In genomic region chr2:79938648-79939047, GRCh38 we compare ENCODE assay signal across 26 cellular contexts.
"Had no signal": no experiment of that assay in that cellular context is flagged by ENCODE, and none has a peak within 500 bp of the region (broad histone marks: within the 10 kb centered on the region; RNA-seq: fewer than 3 reads in every experiment).

No MANE protein-coding gene starts in this region.

- H3K9me3 ChIP-seq: stomach, suprapubic skin, testis, thoracic aorta, thyroid gland, tibial artery, tibial nerve, transverse colon, upper lobe of left lung, upper lobe of right lung, uterus, vagina had no signal

- ATAC-seq: stimulated activated effector memory CD8-positive, alpha-beta T cell treated with anti-CD3 and anti-CD28 coated beads, Interleukin-12 subunit alpha, Interleukin-12 subunit beta, amount 100 ng/mL, for 72 hours; stimulated activated memory B cell treated with anti-CD40 and anti-IgM and Interleukin-4, amounts not matched to agents 10 μg/mL and 1 μg/mL and 100 μg/mL, for 72 hours; stimulated activated naive B cell treated with anti-CD40 and anti-IgM and Interleukin-4, amounts not matched to agents 10 μg/mL and 1 μg/mL and 100 μg/mL, for 72 hours; stimulated activated naive CD8-positive, alpha-beta T cell treated with anti-CD3 and anti-CD28 coated beads, Interleukin-15, amount 100 ng/mL, for 72 hours; stimulated activated naive CD8-positive, alpha-beta T cell treated with anti-CD3 and anti-CD28 coated beads, Interleukin-15, Interleukin-2, amounts not matched to agents 100 U/mL and 50 U/mL, for 24 hours; upper lobe of right lung had no signal

- H3K27ac ChIP-seq: stomach, suprapubic skin, testis, thoracic aorta, thyroid gland, tibial artery, tibial nerve, transverse colon, upper lobe of left lung, upper lobe of right lung, uterus, vagina had no signal

- H3K4me1 ChIP-seq: suprapubic skin, thyroid gland, upper lobe of right lung, uterus, vagina had no signal

- H3K36me3 ChIP-seq: stomach, suprapubic skin, thoracic aorta, thyroid gland, tibial artery, tibial nerve, transverse colon, upper lobe of left lung, upper lobe of right lung, uterus, vagina had no signal

- H3K4me3 ChIP-seq: stomach, suprapubic skin, testis, thoracic aorta, thyroid gland, tibial artery, tibial nerve, transverse colon, upper lobe of left lung, upper lobe of right lung, uterus, vagina had no signal

- H3K27me3 ChIP-seq: stomach, suprapubic skin, testis, thyroid gland, tibial nerve, transverse colon, upper lobe of left lung, upper lobe of right lung, uterus, vagina had no signal

- DNase-seq: stimulated activated CD4-positive, alpha-beta T cell treated with anti-CD3 and anti-CD28 coated beads, Interleukin-2, amount 100 ng/mL, for 48 hours; stimulated activated CD4-positive, alpha-beta T cell treated with anti-CD3 and anti-CD28 coated beads, Interleukin-4, amount 100 ng/mL, for 1 hour; stimulated activated CD4-positive, alpha-beta T cell treated with anti-CD3 and anti-CD28 coated beads, Interleukin-4, amount 100 ng/mL, for 24 hours; stimulated activated CD4-positive, alpha-beta T cell treated with anti-CD3 and anti-CD28 coated beads, Interleukin-4, amount 100 ng/mL, for 4 hours; stimulated activated CD8-positive, alpha-beta memory T cell treated with anti-CD3 and anti-CD28 coated beads, Interleukin-4, amount 100 ng/mL, for 48 hours; stimulated activated naive B cell treated with anti-CD40 and anti-IgM and Interleukin-4, amounts not matched to agents 10 μg/mL and 1 μg/mL and 100 μg/mL, for 72 hours; stimulated activated naive CD4-positive, alpha-beta T cell; stimulated activated naive CD4-positive, alpha-beta T cell treated with Interleukin-2 at 50 U/mL for 16 hours; stimulated activated naive CD8-positive, alpha-beta T cell treated with anti-CD3 and anti-CD28 coated beads, Interleukin-15, amount 100 ng/mL, for 72 hours; stimulated activated naive CD8-positive, alpha-beta T cell treated with anti-CD3 and anti-CD28 coated beads, Interleukin-15, Interleukin-2, amounts not matched to agents 100 U/mL and 50 U/mL, for 24 hours; stomach; substantia nigra; testis; thyroid gland; tibial artery; transverse colon; trophoblast cell; upper lobe of left lung; upper lobe of right lung; uterus had no signal
